19 cellular contexts compared by ENCODE assay signal in the genomic region with DNA sequence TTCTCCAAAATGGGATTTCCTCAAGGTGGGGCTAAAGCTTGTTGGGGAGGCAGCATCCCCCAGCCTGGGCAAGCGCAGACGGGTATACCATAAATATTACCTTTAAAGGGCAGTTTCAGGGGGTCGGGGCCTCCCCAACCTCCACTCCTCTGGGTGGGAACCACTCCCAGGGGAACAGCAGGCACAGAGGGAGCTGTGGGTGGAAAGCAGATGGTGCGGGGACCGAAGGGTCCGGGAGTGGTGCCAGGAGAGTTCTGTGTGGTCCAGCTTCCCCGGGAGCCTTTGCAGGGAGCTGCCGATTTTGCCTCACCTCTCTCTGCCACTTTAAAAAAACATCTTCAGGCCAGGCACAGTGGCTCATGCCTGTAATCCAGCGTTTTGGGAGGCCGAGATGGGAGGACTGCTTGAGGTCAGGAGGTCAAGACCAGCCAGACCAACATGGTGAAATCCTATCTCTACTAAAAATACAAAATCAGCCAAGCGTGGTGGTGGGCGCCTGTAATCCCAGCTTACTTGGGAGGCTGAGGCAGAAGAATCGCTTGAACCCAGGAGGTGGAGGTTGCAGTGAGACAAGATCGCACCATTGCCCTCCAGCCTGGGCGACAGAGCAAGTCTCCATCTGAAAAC. TPM values are rescaled to one million over a fixed set of nuclear protein-coding genes. Genes with fewer than 3 reads are reported as not detected.
DNase-seq lines count a peak whose midpoint lies in the region; ATAC-seq, FAIRE-seq and TF ChIP-seq lines count a peak whose summit lies in the region.
"Had no signal": no experiment of that assay in that cellular context is flagged by ENCODE, and none has a peak within 500 bp of the region (broad histone marks: within the 10 kb centered on the region; RNA-seq: fewer than 3 reads in every experiment).

No MANE protein-coding gene starts in this region.

- no peaks in the 10 kb centered on the region for H3K9me3 Mint-ChIP-seq in IgD-negative memory B cell

- H3K23ac ChIP-seq in H1 (ENCODE audit: insufficient read length), result no peak overlapping the region

- H2BK15ac ChIP-seq in H1 (ENCODE audit: low read length), result no peak overlapping the region

- H2BK5ac ChIP-seq in H1 (ENCODE audit: low read depth, low read length), result no peak overlapping the region

- H2AK5ac ChIP-seq in H1 (ENCODE audit: low read depth, low read length), result peak overlapping the region; percentile 75; the same call in 1 of the 2 replicates

- 89% methylated on average over 15 of the region's 15 CpGs; no CpG with 5 or more reads in 1 of the 2 experiments for WGBS in H1 (ENCODE audit: extremely low coverage in 1 of 2, insufficient coverage in 1 of 2, insufficient read length in 1 of 2, insufficient replicate concordance in 2 of 2, low coverage in 1 of 2, low lambda C conversion rate in 2 of 2, missing lambda C conversion rate in 1 of 2), 2 experiments

- H3K9me2 ChIP-seq in OCI-LY1 (ENCODE audit: low read depth, low read length), result no peaks in the 10 kb centered on the region

- no peak overlapping the region for H3K4ac ChIP-seq in H1 (replicated peaks; ENCODE audit: insufficient read length, low read depth, low read length)

- H2BK20ac ChIP-seq in H1 (ENCODE audit: low read length), result no peak overlapping the region

- H3K79me1 ChIP-seq in H1 (ENCODE audit: low read depth, low read length), result no peaks in the 10 kb centered on the region

- FAIRE-seq in H1 (lab: Jason Lieb, UNC) (no peak), GM19239 (lab: Jason Lieb, UNC) (no peak)

- DNase-seq in H1 (ENCODE audit: low read depth in 1 of 2, low spot score in 2 of 2) (no peak), substantia nigra (lab: John Stamatoyannopoulos, UW) (no peak), cerebellum (ENCODE audit: low spot score) (no peak), GM19239 (ENCODE audit: insufficient read length, low spot score) (no peak)
- DNase-seq: activated effector memory CD4-positive, alpha-beta T cell treated with anti-CD3 and anti-CD28 coated beads, Interleukin-2, amount 50 U/mL, for 16 hours; cerebellar nuclear complex; DMS79 treated with DMSO at 0.1 percent for 48 hours; glutamatergic neuron; left lung; NCI-H187; ovary; PC-3; stimulated activated CD4-positive, alpha-beta T cell treated with anti-CD3 and anti-CD28 coated beads, Interleukin-4, amount 100 ng/mL, for 24 hours; T-helper 9 cell had no signal

- H3K36me3 Mint-ChIP-seq in IgD-negative memory B cell, result no peaks in the 10 kb centered on the region

- H3K79me2 ChIP-seq in OCI-LY1 (ENCODE audit: insufficient read depth, low read length) (no peaks in the 10 kb centered on the region), H1 (ENCODE audit: control insufficient read depth in 1 of 2, insufficient read depth in 2 of 2, low read length in 2 of 2) (no peaks in the 10 kb centered on the region)

- no peak overlapping the region for H3K4me3 ChIP-seq in OCI-LY1 (ENCODE audit: low read depth, low read length, poor library complexity, severe bottlenecking)
- H3K4me3 ChIP-seq in H1 (ENCODE audit: extremely low read depth in 1 of 4, insufficient read depth in 2 of 4, low read depth in 3 of 4, low read length in 4 of 4), result no peak overlapping the region
- H3K4me3 ChIP-seq: ovary had no signal

- H3K4me1 ChIP-seq in OCI-LY1 (ENCODE audit: insufficient read depth, low read length, severe bottlenecking) (peaks cover 61% of the 10 kb centered on the region), H1 (replicated peaks in 1 of 4; ENCODE audit: control insufficient read depth in 3 of 4, insufficient read depth in 4 of 4, low read length in 3 of 4) (peaks cover under 1 to 14% (median 7%) of the 10 kb centered on the region in 4 experiments; a peak in 6 of 7 replicates)

- no peak overlapping the region for H4K8ac ChIP-seq in H1 (ENCODE audit: extremely low read depth, insufficient read depth, low read length)

- ATAC-seq in HG03159 (IDR thresholded peaks at IDR 0.05; ENCODE audit: unreplicated experiment), result no peak
- ATAC-seq: PC-3 had no signal

- no peak overlapping the region for H2AFZ ChIP-seq in OCI-LY1 (ENCODE audit: low read length)
- H2AFZ ChIP-seq in H1 (ENCODE audit: low read length), result no peak overlapping the region

- H3K9me3 ChIP-seq in OCI-LY1 (ENCODE audit: low read length), result no peaks in the 10 kb centered on the region
- H3K9me3 ChIP-seq in H1 (ENCODE audit: insufficient read depth in 2 of 2, low read depth in 1 of 2, low read length in 1 of 2), result no peaks in the 10 kb centered on the region
- H3K9me3 ChIP-seq: left lung, ovary had no signal

- H3K4me3 Mint-ChIP-seq in IgD-negative memory B cell, result peak overlapping the region in 2 of 4 donors; percentile 52 to 83

- 0 out of 2 replicates have a peak, but pooled peaks cover 4% of the 10 kb centered on the region for H3K36me3 ChIP-seq in OCI-LY1 (ENCODE audit: insufficient read depth, low read length)
- no peaks in the 10 kb centered on the region for H3K36me3 ChIP-seq in H1 (ENCODE audit: control insufficient read depth in 2 of 4, insufficient read depth in 4 of 4, low read length in 3 of 4)
- H3K36me3 ChIP-seq: left lung, ovary had no signal

- H2BK12ac ChIP-seq in H1 (ENCODE audit: low read depth, low read length), result no peak overlapping the region

- H3K18ac ChIP-seq in H1 (ENCODE audit: extremely low read depth, low read length), result no peak overlapping the region

- TF ChIP-seq CTCF in OCI-LY1 (IDR thresholded peaks at IDR 0.05; ENCODE audit: low read length) (no peak), H1 (IDR thresholded peaks at IDR 0.05; ENCODE audit: control extremely low read depth in 1 of 3, insufficient read depth in 1 of 3, low read depth in 1 of 3, low read length in 3 of 3) (no peak)

- H3K9ac ChIP-seq in OCI-LY1 (ENCODE audit: low read length) (no peak overlapping the region; the same call in 1 of the 2 replicates), H1 (replicated peaks in 1 of 4; ENCODE audit: extremely low read depth in 1 of 4, low read depth in 3 of 4, low read length in 3 of 4) (no peak overlapping the region)

- no peak overlapping the region for H2BK120ac ChIP-seq in H1 (replicated peaks; ENCODE audit: low read depth, low read length)

- H3K23me2 ChIP-seq in H1 (ENCODE audit: low read depth, low read length), result peaks cover 7% of the 10 kb centered on the region; the same call in 1 of the 2 replicates

- H3K27ac Mint-ChIP-seq in IgD-negative memory B cell, result peak overlapping the region in 2 of 3 donors; percentile 76 to 93

- H4K5ac ChIP-seq in H1 (ENCODE audit: insufficient read length, low read depth, low read length), result no peak overlapping the region

- POLR2A ChIA-PET in H1 (lab: Charles Lee; ENCODE audit: partially characterized antibody), result interaction anchor here (0.6 kb wide), 1 partner anchor 46 kb away, joined by 3 read pairs; no protein-coding TSS in a partner anchor

- H4K91ac ChIP-seq in H1 (replicated peaks; ENCODE audit: insufficient read length, low read length), result no peak overlapping the region

- H3K56ac ChIP-seq in H1 (replicated peaks; ENCODE audit: insufficient read length, low read depth, low read length), result no peak overlapping the region

- no peaks in the 10 kb centered on the region for H3K27me3 ChIP-seq in OCI-LY1 (ENCODE audit: insufficient read depth, low read length)
- peaks cover 0 to 6% (median 5%) of the 10 kb centered on the region in 4 experiments; a peak in 4 of 7 replicates for H3K27me3 ChIP-seq in H1 (replicated peaks in 1 of 4; ENCODE audit: control insufficient read depth in 3 of 4, extremely low read depth in 1 of 4, insufficient read depth in 3 of 4, low read length in 3 of 4)
- H3K27me3 ChIP-seq: ovary had no signal

- no peak for TF ChIP-seq EP300 in H1 (IDR thresholded peaks at IDR 0.05; ENCODE audit: borderline replicate concordance in 1 of 2, low read depth in 2 of 2, low read length in 2 of 2)

- CTCF ChIA-PET in H1 (lab: Charles Lee; ENCODE audit: partially characterized antibody), result interaction anchor here (1.1 to 2.2 kb wide), 4 partner anchors 33 to 285 kb away, joined by 3 to 6 read pairs (median 4); no protein-coding TSS in a partner anchor

- H3K4me2 ChIP-seq in OCI-LY1 (ENCODE audit: low read length) (peak overlapping the region; percentile 51; the same call in 1 of the 2 replicates), H1 (ENCODE audit: insufficient read depth in 1 of 2, low read depth in 2 of 2, low read length in 2 of 2) (no peak overlapping the region)

- no peaks in the 10 kb centered on the region for H3K27me3 Mint-ChIP-seq in IgD-negative memory B cell

- H4K20me1 ChIP-seq in OCI-LY1 (ENCODE audit: insufficient read depth, low read length) (no peaks in the 10 kb centered on the region), H1 (replicated peaks in 1 of 2; ENCODE audit: control insufficient read depth in 1 of 2, insufficient read depth in 2 of 2, low read length in 2 of 2) (no peaks in the 10 kb centered on the region)

- TF ChIP-seq POLR2A in H1 (IDR thresholded peaks at IDR 0.05; ENCODE audit: control extremely low read depth in 1 of 2, low read depth in 2 of 2, low read length in 2 of 2), result no peak

- peaks cover 27 to 37% (median 33%) of the 10 kb centered on the region in 3 donors for H3K4me1 Mint-ChIP-seq in IgD-negative memory B cell

- no peak for TF ChIP-seq RAD21 in H1 (IDR thresholded peaks at IDR 0.05 in 1 of 2, conservative IDR thresholded peaks at IDR 0.05 in 1 of 2; ENCODE audit: low read depth in 2 of 2, low read length in 2 of 2)

- H3K14ac ChIP-seq in H1 (ENCODE audit: insufficient read length), result no peak overlapping the region

- H3K27ac ChIP-seq in OCI-LY1 (ENCODE audit: low read depth, low read length, poor library complexity, severe bottlenecking) (peak overlapping the region; percentile 73), H1 (ENCODE audit: low read depth, low read length) (no peak overlapping the region), substantia nigra (ENCODE audit: low read depth, low read length, poor library complexity, severe bottlenecking) (peak overlapping the region; percentile 35)
- H3K27ac ChIP-seq: left lung, ovary had no signal

- H3F3A ChIP-seq in OCI-LY1 (ENCODE audit: insufficient read depth, low read length), result no peaks in the 10 kb centered on the region

RNA-seq across cellular contexts. Expression of gene MAST3, which starts 5.5 kb away (rescaled TPM):
- 20.3 TPM for polyA plus RNA-seq in IgD-negative memory B cell
- total RNA-seq in H1 (2021; fragmentation: NEBNext Ultra II Directional; extraction: Animal tissue kit (Norgen Biotek cat#: 25700)), result 9.0 TPM in 2 replicates
- 3.4 and 5.5 TPM in 2 replicates for polyA plus RNA-seq in H1 (2011; rRNA removed)
- 1.5 TPM for polyA plus RNA-seq in H1 (2011; cell fraction: cytosol; rRNA removed)
- polyA plus RNA-seq in H1 (2011; cell fraction: nucleus; rRNA removed), result 7.7 TPM
- 3.2 to 5.5 TPM (median 4.8 TPM) in 4 replicates for polyA plus RNA-seq in H1 (2012, experiment 1 of 2)
- 3.0 TPM for polyA plus RNA-seq in H1 (2012, experiment 2 of 2)
- 3.4 TPM for polyA plus RNA-seq in H1 (2013, experiment 1 of 2)
- 3.1 TPM for polyA plus RNA-seq in H1 (2013, experiment 2 of 2)
- 4.8 and 5.0 TPM in 2 replicates for polyA minus RNA-seq in H1 (2011; rRNA and poly(A)+ RNA removed)
- 6.1 TPM for polyA minus RNA-seq in H1 (2011; cell fraction: cytosol; rRNA and poly(A)+ RNA removed)
- polyA minus RNA-seq in H1 (2011; cell fraction: nucleus; rRNA and poly(A)+ RNA removed), result 7.4 TPM
- total RNA-seq in cerebellum, result 3.5 TPM

RNA-seq across cellular contexts. Expression of gene IL12RB1, which starts 16.3 kb away (rescaled TPM):
- 9.8 TPM for polyA plus RNA-seq in IgD-negative memory B cell
- total RNA-seq in H1 (2021; fragmentation: NEBNext Ultra II Directional; extraction: Animal tissue kit (Norgen Biotek cat#: 25700)), result not detected in 2 replicates
- 0.03 and 0.06 TPM in 2 replicates for polyA plus RNA-seq in H1 (2011; rRNA removed)
- polyA plus RNA-seq in H1 (2011; cell fraction: cytosol; rRNA removed), result not detected
- polyA plus RNA-seq in H1 (2011; cell fraction: nucleus; rRNA removed), result not detected
- not detected in 4 replicates for polyA plus RNA-seq in H1 (2012, experiment 1 of 2)
- not detected for polyA plus RNA-seq in H1 (2012, experiment 2 of 2)
- not detected for polyA plus RNA-seq in H1 (2013, experiment 1 of 2)
- polyA plus RNA-seq in H1 (2013, experiment 2 of 2), result not detected
- polyA minus RNA-seq in H1 (2011; rRNA and poly(A)+ RNA removed), result not detected in 2 replicates
- not detected for polyA minus RNA-seq in H1 (2011; cell fraction: cytosol; rRNA and poly(A)+ RNA removed)
- polyA minus RNA-seq in H1 (2011; cell fraction: nucleus; rRNA and poly(A)+ RNA removed), result not detected
- total RNA-seq in cerebellum, result 0.18 TPM
- total RNA-seq: NCI-H460, PC-3, SK-MEL-5 had no signal

RNA-seq across cellular contexts. Expression of gene PIK3R2, which starts 49.9 kb away (rescaled TPM):
- 2.1 TPM for polyA plus RNA-seq in IgD-negative memory B cell
- 53.8 and 57.1 TPM in 2 replicates for total RNA-seq in H1 (2021; fragmentation: NEBNext Ultra II Directional; extraction: Animal tissue kit (Norgen Biotek cat#: 25700))
- 21.7 and 31.4 TPM in 2 replicates for polyA plus RNA-seq in H1 (2011; rRNA removed)
- polyA plus RNA-seq in H1 (2011; cell fraction: cytosol; rRNA removed), result 20.2 TPM
- 29.8 TPM for polyA plus RNA-seq in H1 (2011; cell fraction: nucleus; rRNA removed)
- 24.6 to 46.9 TPM (median 34.0 TPM) in 4 replicates for polyA plus RNA-seq in H1 (2012, experiment 1 of 2)
- polyA plus RNA-seq in H1 (2012, experiment 2 of 2), result 33.2 TPM
- polyA plus RNA-seq in H1 (2013, experiment 1 of 2), result 45.8 TPM
- 45.9 TPM for polyA plus RNA-seq in H1 (2013, experiment 2 of 2)
- polyA minus RNA-seq in H1 (2011; rRNA and poly(A)+ RNA removed), result 15.2 and 18.5 TPM in 2 replicates
- 37.8 TPM for polyA minus RNA-seq in H1 (2011; cell fraction: cytosol; rRNA and poly(A)+ RNA removed)
- polyA minus RNA-seq in H1 (2011; cell fraction: nucleus; rRNA and poly(A)+ RNA removed), result 21.7 TPM
- total RNA-seq in cerebellum, result 21.2 TPM
